ENCODE assay signal across 1 cellular context in the genomic region with DNA sequence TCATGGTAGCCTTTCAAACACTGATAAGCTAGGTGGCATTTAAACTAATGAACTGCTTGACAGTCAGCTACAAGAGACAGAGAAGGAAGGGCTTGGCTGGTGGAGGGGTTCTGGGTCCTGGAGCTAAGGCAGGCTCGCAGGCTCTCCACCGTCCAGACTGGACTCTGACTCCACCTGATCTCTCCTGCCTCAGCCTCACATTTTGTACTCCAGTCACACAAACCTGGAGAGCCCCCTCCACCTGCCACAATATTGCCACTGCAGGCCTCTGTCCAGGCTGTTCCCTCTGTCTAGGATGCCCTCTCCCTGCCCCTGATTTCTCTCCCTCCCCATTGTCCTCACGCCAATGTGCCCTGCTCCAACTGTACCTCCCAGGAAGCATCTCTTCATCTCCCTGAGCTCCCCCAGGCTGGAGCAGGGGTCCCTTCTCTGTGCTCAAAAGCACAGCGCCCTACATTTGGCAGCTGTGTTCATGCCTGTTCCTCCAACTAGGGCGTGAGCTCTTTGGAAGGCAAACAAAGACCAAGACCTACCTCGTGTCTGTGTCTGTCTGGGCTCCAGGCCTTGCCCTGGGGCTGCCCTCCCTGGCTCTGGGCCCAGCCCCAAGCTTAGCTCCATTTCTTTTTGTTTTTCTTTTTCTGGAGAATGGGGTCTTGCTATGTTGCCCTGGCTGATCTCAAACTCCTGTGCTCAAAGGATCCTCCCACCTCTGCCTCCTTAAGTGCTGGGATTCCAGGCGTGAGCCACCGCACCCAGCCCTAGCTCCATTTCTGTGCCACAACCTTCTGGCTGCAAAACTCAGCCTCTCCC.
TF ChIP-seq lines count a peak whose summit lies in the region.

No MANE protein-coding gene starts in this region.

TF ChIP-seq in HEK293, 187 proteins besides CTCF, POLR2A, EP300 and RAD21 (continued from another document):
- no peak for TF ChIP-seq ZNF561 (tag by site-specific recombination; IDR thresholded peaks at IDR 0.05; ENCODE audit: borderline replicate concordance)
- no peak for TF ChIP-seq ZNF114 (tag by site-specific recombination; IDR thresholded peaks at IDR 0.05)
- TF ChIP-seq ZNF423 (tag by site-specific recombination; IDR thresholded peaks at IDR 0.05), result no peak
- no peak for TF ChIP-seq ZNF571 (tag by site-specific recombination; IDR thresholded peaks at IDR 0.05)
- TF ChIP-seq ZNF398 (tag by site-specific recombination; IDR thresholded peaks at IDR 0.05), result no peak
- TF ChIP-seq ZNF658 (tag by site-specific recombination; IDR thresholded peaks at IDR 0.05), result no peak
- peak; percentile 63 for TF ChIP-seq ZNF585B (tag by site-specific recombination; IDR thresholded peaks at IDR 0.05)
- no peak for TF ChIP-seq MYNN (tag by site-specific recombination; IDR thresholded peaks at IDR 0.05; ENCODE audit: borderline replicate concordance)
- TF ChIP-seq ZBTB21 (tag by site-specific recombination; IDR thresholded peaks at IDR 0.05), result no peak
- TF ChIP-seq PBX3 (CRISPR knock-in tag; IDR thresholded peaks at IDR 0.05), result no peak
- no peak for TF ChIP-seq ZNF10 (tag by site-specific recombination; IDR thresholded peaks at IDR 0.05)
- TF ChIP-seq ZNF121 (tag by site-specific recombination; IDR thresholded peaks at IDR 0.05), result peak; percentile 95
